ENCODE assay signal across 8 cellular contexts in genomic region chr13:36432106-36432544, GRCh38. TPM values are rescaled to one million over a fixed set of nuclear protein-coding genes. Genes with fewer than 3 reads are reported as not detected.
DNase-seq lines count a peak whose midpoint lies in the region; ATAC-seq lines count a peak whose summit lies in the region.

Gene CCNA1, plus strand, starts transcription at chr13:36432495. Its CDS starts 562 bp downstream, at chr13:36433057.

- H3K27ac Mint-ChIP-seq in activated T-helper 1 cell treated with anti-CD3 and anti-CD28 coated beads, Interleukin-12 subunit alpha, Interleukin-12 subunit beta, Interleukin-2, Interleukin-4 antibody, amounts not matched to agents 30 ng/mL and 10 ng/mL and 1 ng/mL, durations not matched to agents 14 hours and 24 hours and 36 hours, result peak within 1 kb of the TSS; percentile 43

- H3K36me3 Mint-ChIP-seq in activated T-helper 1 cell treated with anti-CD3 and anti-CD28 coated beads, Interleukin-12 subunit alpha, Interleukin-12 subunit beta, Interleukin-2, Interleukin-4 antibody, amounts not matched to agents 30 ng/mL and 10 ng/mL and 1 ng/mL, durations not matched to agents 14 hours and 24 hours and 36 hours (ENCODE audit: low read depth), result no peaks in the 10 kb centered on the region

- peak within 1 kb of the TSS; percentile 80 for H3K4me3 Mint-ChIP-seq in activated T-helper 1 cell treated with anti-CD3 and anti-CD28 coated beads, Interleukin-12 subunit alpha, Interleukin-12 subunit beta, Interleukin-2, Interleukin-4 antibody, amounts not matched to agents 30 ng/mL and 10 ng/mL and 1 ng/mL, durations not matched to agents 14 hours and 24 hours and 36 hours

- intact Hi-C loops in activated T-helper 1 cell treated with anti-CD3 and anti-CD28 coated beads, Interleukin-12 subunit alpha, Interleukin-12 subunit beta, Interleukin-2, Interleukin-4 antibody, amounts not matched to agents 30 ng/mL and 10 ng/mL and 1 ng/mL, durations not matched to agents 14 hours and 24 hours and 36 hours (cut with micrococcal nuclease), result loop anchor here (1.0 kb wide), 1 partner anchor 12 kb away; no protein-coding TSS in a partner anchor
- intact Hi-C loops in posterior cingulate gyrus (cut with DNase I), result no loop called here

- no peak for ATAC-seq in GM21576 (IDR thresholded peaks at IDR 0.05; ENCODE audit: unreplicated experiment)

- peaks cover 22% of the 10 kb centered on the region for H3K4me1 Mint-ChIP-seq in activated T-helper 1 cell treated with anti-CD3 and anti-CD28 coated beads, Interleukin-12 subunit alpha, Interleukin-12 subunit beta, Interleukin-2, Interleukin-4 antibody, amounts not matched to agents 30 ng/mL and 10 ng/mL and 1 ng/mL, durations not matched to agents 14 hours and 24 hours and 36 hours (ENCODE audit: low read depth)

- H3K9me3 Mint-ChIP-seq in activated T-helper 1 cell treated with anti-CD3 and anti-CD28 coated beads, Interleukin-12 subunit alpha, Interleukin-12 subunit beta, Interleukin-2, Interleukin-4 antibody, amounts not matched to agents 30 ng/mL and 10 ng/mL and 1 ng/mL, durations not matched to agents 14 hours and 24 hours and 36 hours, result no peaks in the 10 kb centered on the region

- DNase-seq in activated T-cell treated with anti-CD3 and anti-CD28 coated beads for 48 hours (ENCODE audit: low read depth) (peak; percentile 28), activated T-cell treated with anti-CD3 and anti-CD28 coated beads for 4 hours (no peak), NCI-H1092 (lab: John Stamatoyannopoulos, UW) (peak; percentile 51), glomerular visceral epithelial cell (ENCODE audit: extremely low spot score) (peak; percentile 33), posterior cingulate gyrus (peak in 9 of 10 donors; percentile 42 to 96 (median 77)), GM03348 (ENCODE audit: low spot score) (no peak)
- peak; percentile 16 for DNase-seq in activated T-helper 1 cell treated with anti-CD3 and anti-CD28 coated beads, Interleukin-12 subunit alpha, Interleukin-12 subunit beta, Interleukin-2, Interleukin-4 antibody, amounts not matched to agents 30 ng/mL and 10 ng/mL and 1 ng/mL, durations not matched to agents 14 hours and 24 hours and 36 hours (ENCODE audit: low spot score)

- H3K27me3 Mint-ChIP-seq in activated T-helper 1 cell treated with anti-CD3 and anti-CD28 coated beads, Interleukin-12 subunit alpha, Interleukin-12 subunit beta, Interleukin-2, Interleukin-4 antibody, amounts not matched to agents 30 ng/mL and 10 ng/mL and 1 ng/mL, durations not matched to agents 14 hours and 24 hours and 36 hours (ENCODE audit: insufficient read depth), result peaks cover 59% of the 10 kb centered on the region

RNA-seq across cellular contexts. Expression of gene CCNA1, which starts in this region (rescaled TPM):
- 1.5 and 1.6 TPM in 2 replicates for total RNA-seq in activated T-helper 1 cell treated with anti-CD3 and anti-CD28 coated beads, Interleukin-12 subunit alpha, Interleukin-12 subunit beta, Interleukin-2, Interleukin-4 antibody, amounts not matched to agents 30 ng/mL and 10 ng/mL and 1 ng/mL, durations not matched to agents 14 hours and 24 hours and 36 hours

Comparison
In these comparisons a context has a peak if more than half of its experiments do, and no peak if none do; other contexts are left out.
1. DNase-seq: peak in activated T-cell treated with anti-CD3 and anti-CD28 coated beads for 48 hours (single experiment), NCI-H1092 (single experiment), activated T-helper 1 cell treated with anti-CD3 and anti-CD28 coated beads, Interleukin-12 subunit alpha, Interleukin-12 subunit beta, Interleukin-2, Interleukin-4 antibody, amounts not matched to agents 30 ng/mL and 10 ng/mL and 1 ng/mL, durations not matched to agents 14 hours and 24 hours and 36 hours (single experiment), glomerular visceral epithelial cell (single experiment) and posterior cingulate gyrus (9 of 10); none in activated T-cell treated with anti-CD3 and anti-CD28 coated beads for 4 hours (single experiment) and GM03348 (single experiment).